In the genomic region with DNA sequence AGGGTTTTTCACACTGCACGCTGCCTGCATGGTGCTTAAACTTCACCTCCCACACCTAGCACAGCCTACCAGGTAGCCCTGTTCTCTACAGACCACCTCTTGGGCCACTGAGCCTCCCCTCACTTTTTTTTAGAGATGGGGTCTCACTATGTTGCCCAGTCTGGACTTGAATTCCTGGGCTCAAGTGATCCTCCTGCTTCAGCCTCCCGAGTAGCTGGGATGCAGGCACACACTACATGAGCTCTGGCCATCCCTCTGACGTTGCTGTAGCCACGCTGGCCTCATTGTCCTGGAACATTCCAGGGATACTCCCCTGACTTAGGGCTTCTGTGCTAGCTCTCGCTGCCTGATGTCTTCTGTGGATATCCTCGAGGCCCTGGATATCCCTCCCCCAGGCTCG, we compare ENCODE assay signal across 8 cellular contexts.
"Had no signal": no experiment of that assay in that cellular context is flagged by ENCODE, and none has a peak within 500 bp of the region (broad histone marks: within the 10 kb centered on the region; RNA-seq: fewer than 3 reads in every experiment).

No MANE protein-coding gene starts in this region.

- H3K4me1 Mint-ChIP-seq: GM23338 had no signal

- H3K27ac ChIP-seq: HL-60, KMS-11 had no signal

- H3K4me3 ChIP-seq: GM23338 had no signal

- H3K4me3 Mint-ChIP-seq: GM23338, H9, HFFc6 had no signal

- H3K27ac Mint-ChIP-seq: GM23338, H9, HFFc6 had no signal

- H3K9me3 Mint-ChIP-seq: GM23338, H9, HFFc6 had no signal

- DNase-seq: H9, HCEC 1CT, HFFc6, IMR-90, KBM-7 had no signal

- ATAC-seq: GM23338 had no signal
